In genomic region chr2:30706534-30707303, GRCh38 we compare ENCODE assay signal across 8 cellular contexts.
DNase-seq lines count a peak whose midpoint lies in the region; ATAC-seq, FAIRE-seq and TF ChIP-seq lines count a peak whose summit lies in the region.

No MANE protein-coding gene starts in this region.

- H2AFZ ChIP-seq in astrocyte (ENCODE audit: low read depth, low read length), result no peak overlapping the region

- CTCF ChIA-PET in A673 (lab: Charles Lee), result interaction anchor here (0.6 to 3.0 kb wide), 4 partner anchors 498 to 1748 kb away, joined by 4 to 19 read pairs (median 4); no protein-coding TSS in a partner anchor

- no peaks in the 10 kb centered on the region for H4K20me1 ChIP-seq in astrocyte (ENCODE audit: insufficient read depth, low read length)

- H3K27me3 Mint-ChIP-seq in astrocyte (ENCODE audit: low read depth, unreplicated experiment), result peaks cover 2% of the 10 kb centered on the region

- peak; percentile 48 for ATAC-seq in GM18907 (IDR thresholded peaks at IDR 0.05; ENCODE audit: unreplicated experiment)
- no peak for ATAC-seq in HG03571 (IDR thresholded peaks at IDR 0.05; ENCODE audit: unreplicated experiment)

- DNase-seq in A673 (ENCODE audit: low spot score) (peak; percentile 84), NCI-H1436 treated with DMSO at 0.1 percent for 48 hours (lab: John Stamatoyannopoulos, UW) (peak; percentile 42), T-helper 22 cell (ENCODE audit: low read depth) (peak; percentile 28), astrocyte (ENCODE audit: low read depth) (peak; percentile 16), hypothalamus (lab: John Stamatoyannopoulos, UW) (peak in 33 of 51 donors; percentile 1 to 71 (median 37))
- DNase-seq in stimulated activated CD4-positive, alpha-beta T cell treated with anti-CD3 and anti-CD28 coated beads, Interleukin-12 subunit alpha, Interleukin-12 subunit beta, amount 100 ng/mL, for 4 hours, result peak; percentile 75

- H3K36me3 Mint-ChIP-seq in astrocyte (ENCODE audit: low read depth, unreplicated experiment), result no peaks in the 10 kb centered on the region

- no peak overlapping the region for H3K9ac ChIP-seq in astrocyte (ENCODE audit: low read length)

- TF ChIP-seq CTCF in A673 (conservative IDR thresholded peaks at IDR 0.05; ENCODE audit: low read depth, low read length), result peak; percentile 84
- TF ChIP-seq CTCF in astrocyte (IDR thresholded peaks at IDR 0.05; ENCODE audit: insufficient read depth, low read depth, low read length), result peak; percentile 78

- POLR2A ChIA-PET in A673 (lab: Charles Lee; ENCODE audit: low non-redundant PET), result no interaction called here

- H3K27me3 ChIP-seq in A673 (replicated peaks; ENCODE audit: insufficient read depth, low read depth, low read length, poor library complexity), result no peaks in the 10 kb centered on the region
- H3K27me3 ChIP-seq in astrocyte (ENCODE audit: insufficient read depth, low read length), result no peaks in the 10 kb centered on the region

- peaks cover 13% of the 10 kb centered on the region for H3K9me3 ChIP-seq in A673 (ENCODE audit: low read depth, low read length, poor library complexity, severe bottlenecking)
- peaks cover 9% of the 10 kb centered on the region for H3K9me3 ChIP-seq in astrocyte (ENCODE audit: insufficient read depth, low read depth, low read length)

- H3K4me3 ChIP-seq in A673 (ENCODE audit: low read depth, low read length, poor library complexity, severe bottlenecking) (no peak overlapping the region), astrocyte (ENCODE audit: insufficient read depth, low read depth, low read length) (no peak overlapping the region)

- no peaks in the 10 kb centered on the region for H3K79me2 ChIP-seq in astrocyte (ENCODE audit: insufficient read depth, low read length)

- FAIRE-seq in astrocyte (lab: Jason Lieb, UNC), result peak; percentile 91

- no peak overlapping the region for H3K27ac ChIP-seq in A673 (ENCODE audit: low read depth, low read length, poor library complexity, severe bottlenecking)
- H3K27ac ChIP-seq in astrocyte (ENCODE audit: low read depth, low read length), result no peak overlapping the region

- peak overlapping the region; percentile 75 for H3K27ac Mint-ChIP-seq in astrocyte (ENCODE audit: unreplicated experiment)

- H3K4me1 ChIP-seq in A673 (ENCODE audit: insufficient read depth, low read length, poor library complexity, severe bottlenecking) (peaks cover 4% of the 10 kb centered on the region), astrocyte (ENCODE audit: insufficient read depth, low read length) (no peaks in the 10 kb centered on the region)

- H3K4me2 ChIP-seq in astrocyte (ENCODE audit: low read length), result no peak overlapping the region

- no TSS peak for BruUV-seq in A673 (replicated peaks; lab: Mats Ljungman, UMichigan)

- peaks cover 13% of the 10 kb centered on the region for H3K9me3 Mint-ChIP-seq in astrocyte (ENCODE audit: unreplicated experiment)

- intact Hi-C loops in A673 (cut with micrococcal nuclease; ENCODE audit: unreplicated experiment), result loop anchor here (1.0 to 5.0 kb wide), 4 partner anchors 498 to 1749 kb away; no protein-coding TSS in a partner anchor

- no peak overlapping the region for H3K4me3 Mint-ChIP-seq in astrocyte (ENCODE audit: unreplicated experiment)

- no peaks in the 10 kb centered on the region for H3K4me1 Mint-ChIP-seq in astrocyte (ENCODE audit: low read depth, unreplicated experiment)

- H3K36me3 ChIP-seq in A673 (ENCODE audit: insufficient read depth, low read length, poor library complexity, severe bottlenecking) (no peaks in the 10 kb centered on the region), astrocyte (ENCODE audit: insufficient read depth, low read length) (no peaks in the 10 kb centered on the region)

Comparison
In these comparisons a context has a peak if more than half of its experiments do, and no peak if none do; other contexts are left out.
1. DNase-seq: peak in every context shown above with its lines; median percentile 84 in A673; 75 in stimulated activated CD4-positive, alpha-beta T cell treated with anti-CD3 and anti-CD28 coated beads, Interleukin-12 subunit alpha, Interleukin-12 subunit beta, amount 100 ng/mL, for 4 hours; 42 in NCI-H1436 treated with DMSO at 0.1 percent for 48 hours; 37 in hypothalamus; 28 in T-helper 22 cell; 16 in astrocyte.